8 cellular contexts compared by ENCODE assay signal in the genomic region with DNA sequence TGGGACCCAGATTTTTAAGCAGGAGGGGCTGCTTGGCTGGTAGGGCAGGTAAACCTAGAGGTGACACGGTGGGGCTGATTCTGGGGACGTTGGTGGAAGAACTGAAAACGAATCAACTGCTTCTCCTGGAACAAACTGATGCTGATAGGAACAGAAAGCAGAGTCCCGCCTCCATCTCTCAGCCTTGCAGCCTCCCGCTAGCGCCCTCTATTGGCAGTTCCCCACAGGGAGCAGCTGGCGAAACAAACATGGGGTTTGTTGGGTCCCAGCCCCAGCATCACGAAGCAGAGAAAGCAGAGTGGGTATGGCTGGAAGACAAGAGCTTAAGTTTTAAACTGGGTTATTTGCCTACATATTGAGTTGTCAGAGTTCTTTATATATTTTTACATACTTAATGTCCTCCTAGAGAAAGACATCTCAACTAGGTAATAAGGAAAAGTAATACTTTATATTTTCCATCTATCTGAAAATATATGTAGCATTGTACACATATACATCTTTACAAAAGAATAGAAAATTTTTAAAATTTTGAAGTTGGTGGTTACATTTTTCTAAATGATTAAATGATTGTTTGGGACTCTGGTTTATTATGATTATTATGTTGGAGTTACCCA. TPM values are rescaled to one million over a fixed set of nuclear protein-coding genes. Genes with fewer than 3 reads are reported as not detected.
DNase-seq lines count a peak whose midpoint lies in the region; ATAC-seq and TF ChIP-seq lines count a peak whose summit lies in the region.

No MANE protein-coding gene starts in this region.

- H3K4me3 Mint-ChIP-seq in endothelial cell (ENCODE audit: unreplicated experiment): no peak overlapping the region
- no peak overlapping the region for H3K4me3 Mint-ChIP-seq in stimulated activated naive B cell treated with anti-CD40 and anti-IgM and Interleukin-4, amounts not matched to agents 10 μg/mL and 1 μg/mL and 100 μg/mL, for 72 hours

- H3K27ac Mint-ChIP-seq in endothelial cell (ENCODE audit: unreplicated experiment): no peak overlapping the region
- no peak overlapping the region for H3K27ac Mint-ChIP-seq in stimulated activated naive B cell treated with anti-CD40 and anti-IgM and Interleukin-4, amounts not matched to agents 10 μg/mL and 1 μg/mL and 100 μg/mL, for 72 hours

- H3K9me3 Mint-ChIP-seq in endothelial cell (ENCODE audit: unreplicated experiment): no peaks in the 10 kb centered on the region
- H3K9me3 Mint-ChIP-seq in stimulated activated naive B cell treated with anti-CD40 and anti-IgM and Interleukin-4, amounts not matched to agents 10 μg/mL and 1 μg/mL and 100 μg/mL, for 72 hours: peaks cover 0 to 8% of the 10 kb centered on the region in 2 donors

- H4K20me1 ChIP-seq in OCI-LY7 (ENCODE audit: insufficient read depth, low read length): no peaks in the 10 kb centered on the region

- no peaks in the 10 kb centered on the region for H3K27me3 Mint-ChIP-seq in endothelial cell (ENCODE audit: unreplicated experiment)
- H3K27me3 Mint-ChIP-seq in stimulated activated naive B cell treated with anti-CD40 and anti-IgM and Interleukin-4, amounts not matched to agents 10 μg/mL and 1 μg/mL and 100 μg/mL, for 72 hours: peaks cover 17 to 23% of the 10 kb centered on the region in 2 donors

- no TSS peak for BruUV-seq in OCI-LY7 (replicated peaks; lab: Mats Ljungman, UMichigan)

- H2AFZ ChIP-seq in OCI-LY7 (ENCODE audit: low read length): no peak overlapping the region

- TF ChIP-seq CTCF in OCI-LY7 (conservative IDR thresholded peaks at IDR 0.05; ENCODE audit: low read length) (peak; percentile 84), endothelial cell (IDR thresholded peaks at IDR 0.05; ENCODE audit: unreplicated experiment) (peak; percentile 67), heart left ventricle (IDR thresholded peaks at IDR 0.05) (peak in 5 of 12 donors; percentile 15 to 42 (median 18))

- H3K4me2 ChIP-seq in OCI-LY7 (ENCODE audit: low read length): no peak overlapping the region

- ATAC-seq in HG02759 (IDR thresholded peaks at IDR 0.05; ENCODE audit: unreplicated experiment): peak; percentile 86
- peak in 1 of 2 donors; percentile 47 for ATAC-seq in stimulated activated naive B cell treated with anti-CD40 and anti-IgM and Interleukin-4, amounts not matched to agents 10 μg/mL and 1 μg/mL and 100 μg/mL, for 72 hours (replicated peaks)
- ATAC-seq in heart left ventricle: no peak

- WGBS in heart left ventricle, 4 donors: 21 to 35% (median 33%) methylated on average over 8 of the region's 8 CpGs

- H3K9me3 ChIP-seq in OCI-LY7 (ENCODE audit: low read length) (no peaks in the 10 kb centered on the region), heart left ventricle (no peaks in the 10 kb centered on the region)

- H3K27ac ChIP-seq in OCI-LY7 (ENCODE audit: low read depth, low read length, poor library complexity, severe bottlenecking) (no peak overlapping the region), heart left ventricle (no peak overlapping the region)

- peak; percentile 3 to 32 for DNase-seq in activated CD4-positive, alpha-beta T cell treated with anti-CD3 and anti-CD28 coated beads for 24 hours (ENCODE audit: low read depth in 2 of 2)
- DNase-seq in activated CD4-positive, alpha-beta T cell treated with anti-CD3 and anti-CD28 coated beads for 1 hour: no peak
- DNase-seq in OCI-LY7 (ENCODE audit: low spot score): peak; percentile 66
- peak; percentile 58 for DNase-seq in endothelial cell (ENCODE audit: low spot score)
- DNase-seq in stimulated activated naive B cell treated with anti-CD40 and anti-IgM and Interleukin-4, amounts not matched to agents 10 μg/mL and 1 μg/mL and 100 μg/mL, for 72 hours: peak; percentile 15
- DNase-seq in NCI-H2171 treated with DMSO at 0.1 percent for 48 hours (lab: John Stamatoyannopoulos, UW): no peak
- no peak for DNase-seq in heart left ventricle

- H3K4me1 Mint-ChIP-seq in endothelial cell (ENCODE audit: unreplicated experiment): peaks cover 10% of the 10 kb centered on the region
- H3K4me1 Mint-ChIP-seq in stimulated activated naive B cell treated with anti-CD40 and anti-IgM and Interleukin-4, amounts not matched to agents 10 μg/mL and 1 μg/mL and 100 μg/mL, for 72 hours: no peaks in the 10 kb centered on the region

- no peaks in the 10 kb centered on the region for H3K79me2 ChIP-seq in OCI-LY7 (ENCODE audit: insufficient read depth, low read depth, low read length)

- H3K4me1 ChIP-seq in OCI-LY7 (ENCODE audit: insufficient read depth, low read length, poor library complexity, severe bottlenecking) (no peaks in the 10 kb centered on the region), heart left ventricle (no peaks in the 10 kb centered on the region)

- H3K9me2 ChIP-seq in OCI-LY7 (ENCODE audit: insufficient read depth, low read length): no peaks in the 10 kb centered on the region

- POLR2A ChIA-PET in OCI-LY7 (lab: Charles Lee): interaction anchor here (0.6 kb wide), 1 partner anchor 1195 kb away, joined by 3 read pairs; no protein-coding TSS in a partner anchor

- no peak overlapping the region for H3K4me3 ChIP-seq in OCI-LY7 (ENCODE audit: low read depth, low read length, poor library complexity, severe bottlenecking)
- H3K4me3 ChIP-seq in heart left ventricle: no peak overlapping the region

- peaks cover 3% of the 10 kb centered on the region for H3K36me3 Mint-ChIP-seq in endothelial cell (ENCODE audit: low read depth, unreplicated experiment)
- no peaks in the 10 kb centered on the region for H3K36me3 Mint-ChIP-seq in stimulated activated naive B cell treated with anti-CD40 and anti-IgM and Interleukin-4, amounts not matched to agents 10 μg/mL and 1 μg/mL and 100 μg/mL, for 72 hours

- no peaks in the 10 kb centered on the region for H3K36me3 ChIP-seq in OCI-LY7 (ENCODE audit: insufficient read depth, low read length)
- H3K36me3 ChIP-seq in heart left ventricle: no peaks in the 10 kb centered on the region

- TF ChIP-seq POLR2A in heart left ventricle (IDR thresholded peaks at IDR 0.05): no peak

- intact Hi-C loops in OCI-LY7 (cut with micrococcal nuclease; ENCODE audit: unreplicated experiment): no loop called here
- intact Hi-C loops in heart left ventricle (cut with DNase I): no loop called here

- CTCF ChIA-PET in OCI-LY7 (lab: Charles Lee; ENCODE audit: unreplicated experiment): no interaction called here

- peaks cover 0 to 9% (median 3%) of the 10 kb centered on the region in 9 donors for H3K27me3 ChIP-seq in heart left ventricle

RNA-seq across cellular contexts. Expression of gene FOXI2, which starts 42.3 kb away (rescaled TPM):
- not detected in 2 replicates for total RNA-seq in OCI-LY7 (2014; rRNA removed; shearing (Covaris generic))
- total RNA-seq in OCI-LY7 (2022) (not detected in 2 replicates), endothelial cell (ENCODE audit: unreplicated experiment) (not detected), heart left ventricle (under 1 TPM in 7 of 9 donors, not detected in 2; 0.14 to 0.61 (median 0.28) TPM)
- under 1 TPM in 1 of 2 donors, not detected in 1; 0.30 TPM for polyA plus RNA-seq in heart left ventricle

Comparison
In these comparisons a context has a peak if more than half of its experiments do, and no peak if none do; other contexts are left out.
1. DNase-seq: peak in activated CD4-positive, alpha-beta T cell treated with anti-CD3 and anti-CD28 coated beads for 24 hours (2 of 2), OCI-LY7 (single experiment), endothelial cell (single experiment) and stimulated activated naive B cell treated with anti-CD40 and anti-IgM and Interleukin-4, amounts not matched to agents 10 μg/mL and 1 μg/mL and 100 μg/mL, for 72 hours (single experiment); none in activated CD4-positive, alpha-beta T cell treated with anti-CD3 and anti-CD28 coated beads for 1 hour (single experiment), NCI-H2171 treated with DMSO at 0.1 percent for 48 hours (single experiment) and heart left ventricle (0 of 5).